In genomic region chr7:142001163-142001874, GRCh38 we compare ENCODE assay signal across 2 cellular contexts.
TF ChIP-seq lines count a peak whose summit lies in the region.

No MANE protein-coding gene starts in this region.

TF ChIP-seq in HepG2, 621 proteins besides CTCF, POLR2A, EP300 and RAD21:
- TF ChIP-seq FOSL2 (CRISPR knock-in tag; IDR thresholded peaks at IDR 0.05) (peak; percentile 43), RFXANK (CRISPR knock-in tag; IDR thresholded peaks at IDR 0.05) (no peak)

TF ChIP-seq in GM23338, 12 proteins besides CTCF, POLR2A, EP300 and RAD21:
- TF ChIP-seq NANOG (IDR thresholded peaks at IDR 0.05; ENCODE audit: borderline replicate concordance), result no peak
- TF ChIP-seq ETS1 (IDR thresholded peaks at IDR 0.05), result no peak
- TF ChIP-seq ZNF331 (CRISPR knock-in tag; IDR thresholded peaks at IDR 0.05; ENCODE audit: low read depth), result no peak
- no peak for TF ChIP-seq ZNF462 (CRISPR knock-in tag; IDR thresholded peaks at IDR 0.05)
- TF ChIP-seq EZH2phosphoT487 (IDR thresholded peaks at IDR 0.05; ENCODE audit: unreplicated experiment), result no peak
- no peak for TF ChIP-seq ZNF114 (CRISPR knock-in tag; IDR thresholded peaks at IDR 0.05)
- TF ChIP-seq REST (IDR thresholded peaks at IDR 0.05; ENCODE audit: unreplicated experiment), result no peak
